23 cellular contexts compared by ENCODE assay signal in genomic region chr14:48580692-48581091, GRCh38.
"Had no signal": no experiment of that assay in that cellular context is flagged by ENCODE, and none has a peak within 500 bp of the region (broad histone marks: within the 10 kb centered on the region; RNA-seq: fewer than 3 reads in every experiment).

No MANE protein-coding gene starts in this region.

- H3K27me3 Mint-ChIP-seq: activated CD4-positive, alpha-beta memory T cell treated with anti-CD3 and anti-CD28 coated beads for 36 hours; activated CD4-positive, alpha-beta T cell treated with anti-CD3 and anti-CD28 coated beads, Interleukin-2, amount 10 ng/mL, durations not matched to agents 7 days and 5 days; activated naive CD4-positive, alpha-beta T cell treated with anti-CD3 and anti-CD28 coated beads, Interleukin-2, amount 10 ng/mL, durations not matched to agents 7 days and 5 days; activated naive CD8-positive, alpha-beta T cell treated with anti-CD3 and anti-CD28 coated beads for 36 hours; activated T-helper 17 cell treated with anti-CD3 and anti-CD28 coated beads, Interleukin-2, amount 50 U/mL, for 72 hours; T-cell had no signal

- H3K36me3 Mint-ChIP-seq: activated CD4-positive, alpha-beta memory T cell treated with anti-CD3 and anti-CD28 coated beads for 36 hours; activated naive CD4-positive, alpha-beta T cell treated with anti-CD3 and anti-CD28 coated beads, Interleukin-2, amount 10 ng/mL, durations not matched to agents 7 days and 5 days; activated naive CD8-positive, alpha-beta T cell treated with anti-CD3 and anti-CD28 coated beads for 36 hours; T-cell had no signal

- H3K4me3 Mint-ChIP-seq: activated CD4-positive, alpha-beta memory T cell treated with anti-CD3 and anti-CD28 coated beads for 36 hours; activated CD4-positive, alpha-beta T cell treated with anti-CD3 and anti-CD28 coated beads, Interleukin-2, amount 10 ng/mL, durations not matched to agents 7 days and 5 days; activated naive CD4-positive, alpha-beta T cell treated with anti-CD3 and anti-CD28 coated beads, Interleukin-2, amount 10 ng/mL, durations not matched to agents 7 days and 5 days; activated naive CD8-positive, alpha-beta T cell treated with anti-CD3 and anti-CD28 coated beads for 36 hours; activated T-helper 17 cell treated with anti-CD3 and anti-CD28 coated beads, Interleukin-2, amount 50 U/mL, for 72 hours; T-cell had no signal

- H3K9me3 Mint-ChIP-seq: activated CD4-positive, alpha-beta memory T cell treated with anti-CD3 and anti-CD28 coated beads for 36 hours; activated naive CD8-positive, alpha-beta T cell treated with anti-CD3 and anti-CD28 coated beads for 36 hours had no signal

- ATAC-seq: activated T-helper 17 cell treated with anti-CD3 and anti-CD28 coated beads, Interleukin-2, amount 50 U/mL, for 72 hours; T-cell had no signal

- H3K27ac Mint-ChIP-seq: activated CD4-positive, alpha-beta memory T cell treated with anti-CD3 and anti-CD28 coated beads for 36 hours; activated CD4-positive, alpha-beta T cell treated with anti-CD3 and anti-CD28 coated beads, Interleukin-2, amount 10 ng/mL, durations not matched to agents 7 days and 5 days; activated naive CD4-positive, alpha-beta T cell treated with anti-CD3 and anti-CD28 coated beads, Interleukin-2, amount 10 ng/mL, durations not matched to agents 7 days and 5 days; activated naive CD8-positive, alpha-beta T cell treated with anti-CD3 and anti-CD28 coated beads for 36 hours; activated T-helper 17 cell treated with anti-CD3 and anti-CD28 coated beads, Interleukin-2, amount 50 U/mL, for 72 hours; T-cell had no signal

- H3K4me1 Mint-ChIP-seq: activated CD4-positive, alpha-beta T cell treated with anti-CD3 and anti-CD28 coated beads, Interleukin-2, amount 10 ng/mL, durations not matched to agents 7 days and 5 days; activated naive CD4-positive, alpha-beta T cell treated with anti-CD3 and anti-CD28 coated beads, Interleukin-2, amount 10 ng/mL, durations not matched to agents 7 days and 5 days; activated naive CD8-positive, alpha-beta T cell treated with anti-CD3 and anti-CD28 coated beads for 36 hours; activated T-helper 17 cell treated with anti-CD3 and anti-CD28 coated beads, Interleukin-2, amount 50 U/mL, for 72 hours; T-cell had no signal

- FAIRE-seq: colon, TTC549 had no signal

- DNase-seq: activated CD4-positive, alpha-beta memory T cell treated with anti-CD3 and anti-CD28 coated beads for 36 hours; activated CD4-positive, alpha-beta T cell treated with anti-CD3 and anti-CD28 coated beads, Interleukin-2, amount 10 ng/mL, durations not matched to agents 7 days and 5 days; activated CD4-positive, CD25-positive, alpha-beta regulatory T cell; activated CD8-positive, alpha-beta memory T cell treated with anti-CD3 and anti-CD28 coated beads for 24 hours; activated gamma-delta T cell; activated naive CD4-positive, alpha-beta T cell treated with anti-CD3 and anti-CD28 coated beads, Interleukin-2, amount 10 ng/mL, durations not matched to agents 7 days and 5 days; activated naive CD8-positive, alpha-beta T cell treated with anti-CD3 and anti-CD28 coated beads for 36 hours; activated T-cell treated with anti-CD3 and anti-CD28 coated beads for 4 hours; activated T-cell treated with anti-CD3 and anti-CD28 coated beads, Interleukin-2, amount 50 U/mL, for 48 hours; cerebellar nuclear complex; NCI-H1092; NCI-H1436; NCI-H1694 treated with DMSO at 0.1 percent for 48 hours; NCI-H2029 treated with DMSO at 0.1 percent for 48 hours; NCI-H446 treated with DMSO at 0.1 percent for 48 hours; NCI-H524 treated with DMSO at 0.1 percent for 48 hours; SIG-M5; T-cell; T-helper 2 cell; T1000 had no signal
